18 cellular contexts compared by ENCODE assay signal in genomic region chr10:100163704-100164621, GRCh38. TPM values are rescaled to one million over a fixed set of nuclear protein-coding genes. Genes with fewer than 3 reads are reported as not detected.
DNase-seq lines count a peak whose midpoint lies in the region; ATAC-seq and TF ChIP-seq lines count a peak whose summit lies in the region.
"Had no signal": no experiment of that assay in that cellular context is flagged by ENCODE, and none has a peak within 500 bp of the region (broad histone marks: within the 10 kb centered on the region; RNA-seq: fewer than 3 reads in every experiment).

No MANE protein-coding gene starts in this region.

- H3K79me2 ChIP-seq in GM23248 (ENCODE audit: insufficient read depth): peaks cover 7% of the 10 kb centered on the region

- no peaks in the 10 kb centered on the region for H3K27me3 ChIP-seq in GM23248 (replicated peaks; ENCODE audit: insufficient read depth)
- no peaks in the 10 kb centered on the region for H3K27me3 ChIP-seq in neutrophil
- H3K27me3 ChIP-seq in transverse colon: no peaks in the 10 kb centered on the region
- H3K27me3 ChIP-seq: spleen, stomach, upper lobe of left lung had no signal

- TF ChIP-seq POLR2A in transverse colon (IDR thresholded peaks at IDR 0.05): no peak

- TF ChIP-seq CTCF in fibroblast of the aortic adventitia (IDR thresholded peaks at IDR 0.05; ENCODE audit: insufficient read depth, low read length) (no peak), neutrophil (IDR thresholded peaks at IDR 0.05) (no peak), transverse colon (IDR thresholded peaks at IDR 0.05) (no peak)

- H3K9me3 ChIP-seq in GM23248 (ENCODE audit: low read depth) (no peaks in the 10 kb centered on the region), neutrophil (no peaks in the 10 kb centered on the region), transverse colon (no peaks in the 10 kb centered on the region)
- H3K9me3 ChIP-seq: left ventricle myocardium inferior, spleen, stomach, upper lobe of left lung had no signal

- H3K36me3 Mint-ChIP-seq in activated T-helper 17 cell treated with anti-CD3 and anti-CD28 coated beads, Interleukin-2, amount 50 U/mL, for 72 hours (ENCODE audit: low read depth): peaks cover 91% of the 10 kb centered on the region

- in situ Hi-C loops in GM23248 (cut with MboI) (no loop called here), transverse colon (cut with MboI; ENCODE audit: low pct_ligation_motif_present in 1 of 4, low pct_unique_long_range_greater_than_20kb in 1 of 4, low sequenced_read_pairs in 3 of 4) (no loop called here)

- no peak overlapping the region for H3K4me3 Mint-ChIP-seq in activated T-helper 17 cell treated with anti-CD3 and anti-CD28 coated beads, Interleukin-2, amount 50 U/mL, for 72 hours
- H3K4me3 Mint-ChIP-seq: B cell had no signal

- no peaks in the 10 kb centered on the region for H4K20me1 ChIP-seq in GM23248 (ENCODE audit: insufficient read depth)

- peaks cover 13% of the 10 kb centered on the region for H3F3A ChIP-seq in GM23248 (ENCODE audit: insufficient read depth)

- DNase-seq in GM23248 (peak; percentile 35), fibroblast of the aortic adventitia (ENCODE audit: low read depth) (peak; percentile 36), NOMO-1 treated with dmso at 0.1 percent for 144 hours (lab: John Stamatoyannopoulos, UW; ENCODE audit: unreplicated experiment) (no peak), transverse colon (no peak)
- DNase-seq: dermis blood vessel endothelial cell; erythroblast; left ventricle myocardium inferior; NCI-H1417; NCI-H524; spleen; stimulated activated CD4-positive, alpha-beta T cell treated with anti-CD3 and anti-CD28 coated beads, Interleukin-4, amount 100 ng/mL, for 4 hours; stomach; T1000; upper lobe of left lung had no signal

- H3K9ac ChIP-seq in GM23248: no peak overlapping the region

- WGBS in GM23248 (ENCODE audit: low coverage in 1 of 2, low lambda C conversion rate in 2 of 2, missing lambda C conversion rate in 2 of 2), 2 experiments: 70 to 74% methylated on average over 3 of the region's 3 CpGs
- WGBS in transverse colon (ENCODE audit: low coverage in 1 of 2), 2 donors: 51 to 55% methylated on average over 1 to 3 of the region's 3 CpGs

- H3K27me3 Mint-ChIP-seq in activated T-helper 17 cell treated with anti-CD3 and anti-CD28 coated beads, Interleukin-2, amount 50 U/mL, for 72 hours: no peaks in the 10 kb centered on the region
- H3K27me3 Mint-ChIP-seq: B cell had no signal

- H3K36me3 ChIP-seq in GM23248 (ENCODE audit: low read depth) (peaks cover 12% of the 10 kb centered on the region), neutrophil (peaks cover 9% of the 10 kb centered on the region), transverse colon (peaks cover 0 to 24% (median 2%) of the 10 kb centered on the region in 4 donors)

- H3K4me1 ChIP-seq in GM23248 (ENCODE audit: insufficient read depth): peaks cover 10% of the 10 kb centered on the region; the same call in 1 of the 2 replicates
- H3K4me1 ChIP-seq in neutrophil (ENCODE audit: control insufficient read depth in 1 of 2, insufficient read depth in 1 of 2, low read depth in 1 of 2, low read length in 1 of 2): peaks cover 0 to 9% of the 10 kb centered on the region in 2 experiments
- peaks cover 0 to 42% (median 14%) of the 10 kb centered on the region in 4 donors for H3K4me1 ChIP-seq in transverse colon

- H3K27ac ChIP-seq in GM23248 (peak overlapping the region; percentile 47), neutrophil (peak overlapping the region; percentile 54), transverse colon (peak overlapping the region in 1 of 4 donors; percentile 19)
- H3K27ac ChIP-seq: left ventricle myocardium inferior, spleen, stomach, upper lobe of left lung had no signal

- H3K4me1 Mint-ChIP-seq in activated T-helper 17 cell treated with anti-CD3 and anti-CD28 coated beads, Interleukin-2, amount 50 U/mL, for 72 hours: peaks cover 19% of the 10 kb centered on the region

- H3K9me3 Mint-ChIP-seq in activated T-helper 17 cell treated with anti-CD3 and anti-CD28 coated beads, Interleukin-2, amount 50 U/mL, for 72 hours: no peaks in the 10 kb centered on the region

- H2AFZ ChIP-seq in GM23248: peak overlapping the region; percentile 15; the same call in 1 of the 2 replicates

- H3K9me2 ChIP-seq in GM23248 (ENCODE audit: insufficient read depth): no peaks in the 10 kb centered on the region

- H3K4me2 ChIP-seq in GM23248 (ENCODE audit: unreplicated experiment): no peak overlapping the region

- intact Hi-C loops in transverse colon (cut with DNase I; ENCODE audit: low total_unique reads): no loop called here

- TF ChIP-seq EP300 in transverse colon (IDR thresholded peaks at IDR 0.05; ENCODE audit: low read depth): no peak

- peak overlapping the region; percentile 59 for H3K27ac Mint-ChIP-seq in activated T-helper 17 cell treated with anti-CD3 and anti-CD28 coated beads, Interleukin-2, amount 50 U/mL, for 72 hours
- H3K27ac Mint-ChIP-seq: B cell had no signal

- peak; percentile 48 for ATAC-seq in activated T-helper 17 cell treated with anti-CD3 and anti-CD28 coated beads, Interleukin-2, amount 50 U/mL, for 72 hours (replicated peaks)
- no peak for ATAC-seq in GM18502 (IDR thresholded peaks at IDR 0.05; ENCODE audit: poor library complexity, unreplicated experiment)

- H3K4me3 ChIP-seq in GM23248: no peak overlapping the region
- H3K4me3 ChIP-seq in fibroblast of the aortic adventitia (ENCODE audit: low read depth, low read length): no peak overlapping the region
- no peak overlapping the region for H3K4me3 ChIP-seq in neutrophil (ENCODE audit: low read depth in 1 of 2, low read length in 1 of 2)
- no peak overlapping the region for H3K4me3 ChIP-seq in transverse colon
- H3K4me3 ChIP-seq: left ventricle myocardium inferior, spleen, stomach, upper lobe of left lung had no signal

RNA-seq across cellular contexts. Expression of gene ERLIN1, which starts 21.9 kb away (rescaled TPM):
- 32.2 and 43.3 TPM in 2 replicates for total RNA-seq in GM23248 (2014; rRNA removed; shearing (Covaris generic))
- 62.5 and 63.3 TPM in 2 replicates for polyA plus RNA-seq in GM23248 (2016; fragmentation: Nextera tagmentation; extraction: Ambion mirVana)
- total RNA-seq in activated T-helper 17 cell treated with anti-CD3 and anti-CD28 coated beads, Interleukin-2, amount 50 U/mL, for 72 hours: 10 to 100 TPM; 12.1 to 19.1 TPM
- total RNA-seq in fibroblast of the aortic adventitia (ENCODE audit: low replicate concordance): 49.1 and 53.6 TPM in 2 replicates
- total RNA-seq in transverse colon: 10 to 100 TPM; 21.7 to 41.0 (median 39.6) TPM

Comparison
In these comparisons a context has a peak if more than half of its experiments do, and no peak if none do; other contexts are left out.
1. DNase-seq: peak in GM23248 (single experiment) and fibroblast of the aortic adventitia (single experiment); none in NOMO-1 treated with dmso at 0.1 percent for 144 hours (single experiment) and transverse colon (single experiment).